ENCODE assay signal across 8 cellular contexts in genomic region chr21:46226920-46227599, GRCh38. TPM values are rescaled to one million over a fixed set of nuclear protein-coding genes. Genes with fewer than 3 reads are reported as not detected.
A peak's percentile ranks its signal among the peaks of the same experiment; 100 is the strongest.
DNase-seq lines count a peak whose midpoint lies in the region; ATAC-seq, FAIRE-seq and TF ChIP-seq lines count a peak whose summit lies in the region.

No MANE protein-coding gene starts in this region.

- peaks cover 38% of the 10 kb centered on the region for H3K36me3 Mint-ChIP-seq in activated CD4-positive, alpha-beta memory T cell treated with anti-CD3 and anti-CD28 coated beads, Interleukin-2, amount 10 ng/mL, durations not matched to agents 7 days and 5 days (ENCODE audit: low read depth)

- H3K9me3 Mint-ChIP-seq in activated CD4-positive, alpha-beta memory T cell treated with anti-CD3 and anti-CD28 coated beads, Interleukin-2, amount 10 ng/mL, durations not matched to agents 7 days and 5 days, result no peaks in the 10 kb centered on the region

- H3K4me3 ChIP-seq in AG10803 (ENCODE audit: low read length) (peak overlapping the region; percentile 88), GM23248 (peak overlapping the region; percentile 94), small intestine (ENCODE audit: low read depth in 1 of 2, low read length in 2 of 2) (peak overlapping the region in 1 of 2 donors; percentile 2)

- H3F3A ChIP-seq in GM23248 (ENCODE audit: insufficient read depth), result peaks cover 31% of the 10 kb centered on the region

- 46 to 48% methylated on average over 4 of the region's 4 CpGs for WGBS in GM23248 (ENCODE audit: low coverage in 1 of 2, low lambda C conversion rate in 2 of 2, missing lambda C conversion rate in 2 of 2), 2 experiments
- WGBS in small intestine, 3 donors, result 37 to 62% (median 46%) methylated on average over 4 of the region's 4 CpGs

- in situ Hi-C loops in GM23248 (cut with MboI), result no loop called here

- H3K9me3 ChIP-seq in GM23248 (ENCODE audit: low read depth) (no peaks in the 10 kb centered on the region), small intestine (ENCODE audit: control insufficient read depth, low read depth) (no peaks in the 10 kb centered on the region)

- TF ChIP-seq CTCF in AG10803 (conservative IDR thresholded peaks at IDR 0.05; ENCODE audit: low read length), result no peak

- no peak for ATAC-seq in GM19452 (IDR thresholded peaks at IDR 0.05; ENCODE audit: unreplicated experiment)

- H3K27ac ChIP-seq in GM23248, result peak overlapping the region; percentile 30; the same call in 1 of the 2 replicates
- peak overlapping the region; percentile 7 to 27 for H3K27ac ChIP-seq in small intestine (ENCODE audit: low read depth in 1 of 2, low read length in 1 of 2)

- H3K4me2 ChIP-seq in GM23248 (ENCODE audit: unreplicated experiment), result peak overlapping the region; percentile 100

- peaks cover 56% of the 10 kb centered on the region for H3K79me2 ChIP-seq in GM23248 (ENCODE audit: insufficient read depth)

- H3K27me3 ChIP-seq in GM23248 (replicated peaks; ENCODE audit: insufficient read depth), result no peaks in the 10 kb centered on the region
- no peaks in the 10 kb centered on the region for H3K27me3 ChIP-seq in small intestine (ENCODE audit: control insufficient read depth in 2 of 2, insufficient read depth in 2 of 2, low read length in 2 of 2)

- H3K4me1 Mint-ChIP-seq in activated CD4-positive, alpha-beta memory T cell treated with anti-CD3 and anti-CD28 coated beads, Interleukin-2, amount 10 ng/mL, durations not matched to agents 7 days and 5 days, result peaks cover 44% of the 10 kb centered on the region

- peak overlapping the region; percentile 86 for H3K9ac ChIP-seq in GM23248

- CTCF ChIA-PET in activated CD4-positive, alpha-beta memory T cell treated with anti-CD3 and anti-CD28 coated beads, Interleukin-2, amount 10 ng/mL, durations not matched to agents 7 days and 5 days (lab: Charles Lee), result interaction anchor here (0.7 kb wide), 1 partner anchor 413 kb away, joined by 3 read pairs; no protein-coding TSS in a partner anchor

- no peak overlapping the region for H2AFZ ChIP-seq in GM23248

- POLR2A ChIA-PET in activated CD4-positive, alpha-beta memory T cell treated with anti-CD3 and anti-CD28 coated beads, Interleukin-2, amount 10 ng/mL, durations not matched to agents 7 days and 5 days (lab: Charles Lee), result interaction anchor here (1.2 to 6.0 kb wide), 2 partner anchors 9 to 96 kb away, joined by 3 to 22 read pairs; partner anchors contain the start of gene C21orf58

- H3K36me3 ChIP-seq in GM23248 (ENCODE audit: low read depth) (no peaks in the 10 kb centered on the region), small intestine (ENCODE audit: control insufficient read depth in 2 of 2, insufficient read depth in 2 of 2, low read length in 2 of 2) (no peaks in the 10 kb centered on the region)

- H3K27me3 Mint-ChIP-seq in activated CD4-positive, alpha-beta memory T cell treated with anti-CD3 and anti-CD28 coated beads, Interleukin-2, amount 10 ng/mL, durations not matched to agents 7 days and 5 days, result no peaks in the 10 kb centered on the region

- H3K4me1 ChIP-seq in GM23248 (ENCODE audit: insufficient read depth) (peaks cover 15% of the 10 kb centered on the region; the same call in 1 of the 2 replicates), small intestine (ENCODE audit: control insufficient read depth in 2 of 2, insufficient read depth in 1 of 2, low read depth in 1 of 2, low read length in 1 of 2) (peaks cover 0 to 5% of the 10 kb centered on the region in 2 donors)

- peak overlapping the region; percentile 82 for H3K4me3 Mint-ChIP-seq in activated CD4-positive, alpha-beta memory T cell treated with anti-CD3 and anti-CD28 coated beads, Interleukin-2, amount 10 ng/mL, durations not matched to agents 7 days and 5 days

- H3K27ac Mint-ChIP-seq in activated CD4-positive, alpha-beta memory T cell treated with anti-CD3 and anti-CD28 coated beads, Interleukin-2, amount 10 ng/mL, durations not matched to agents 7 days and 5 days, result peak overlapping the region; percentile 23

- FAIRE-seq in small intestine (lab: Jason Lieb, UNC), result no peak

- H4K20me1 ChIP-seq in GM23248 (ENCODE audit: insufficient read depth), result no peaks in the 10 kb centered on the region

- DNase-seq in AG10803 (ENCODE audit: low read depth), result peak; percentile 55
- DNase-seq in GM23248, result peak; percentile 59
- DNase-seq in activated CD4-positive, alpha-beta memory T cell treated with anti-CD3 and anti-CD28 coated beads, Interleukin-2, amount 10 ng/mL, durations not matched to agents 7 days and 5 days, result no peak
- DNase-seq in germinal center (ENCODE audit: low spot score), result peak; percentile 24
- DNase-seq in small intestine, result peak; percentile 37
- no peak for DNase-seq in SKM-1 (lab: John Stamatoyannopoulos, UW; ENCODE audit: unreplicated experiment)
- DNase-seq in COLO668 (lab: John Stamatoyannopoulos, UW; ENCODE audit: unreplicated experiment), result no peak

- H3K9me2 ChIP-seq in GM23248 (ENCODE audit: insufficient read depth), result no peaks in the 10 kb centered on the region

RNA-seq across cellular contexts. Expression of gene LSS, which starts 1.5 kb away (rescaled TPM):
- total RNA-seq in GM23248 (2014; rRNA removed; shearing (Covaris generic)), result 41.1 and 45.7 TPM in 2 replicates
- polyA plus RNA-seq in GM23248 (2016; fragmentation: Nextera tagmentation; extraction: Ambion mirVana), result 26.8 and 28.0 TPM in 2 replicates
- total RNA-seq in activated CD4-positive, alpha-beta memory T cell treated with anti-CD3 and anti-CD28 coated beads, Interleukin-2, amount 10 ng/mL, durations not matched to agents 7 days and 5 days, result 10 to 100 TPM; 54.7 to 56.1 TPM
- 10 to 100 TPM; 13.2 to 42.1 (median 23.9) TPM for polyA plus RNA-seq in small intestine

RNA-seq across cellular contexts. Expression of gene SPATC1L, which starts 42.8 kb away (rescaled TPM):
- total RNA-seq in GM23248 (2014; rRNA removed; shearing (Covaris generic)), result 5.2 and 5.3 TPM in 2 replicates
- polyA plus RNA-seq in GM23248 (2016; fragmentation: Nextera tagmentation; extraction: Ambion mirVana) (15.2 and 15.7 TPM in 2 replicates), small intestine (10 to 100 TPM in 1 of 3 donors, 1 to 10 TPM in 2; 2.9 to 10.4 (median 5.9) TPM)
- total RNA-seq in activated CD4-positive, alpha-beta memory T cell treated with anti-CD3 and anti-CD28 coated beads, Interleukin-2, amount 10 ng/mL, durations not matched to agents 7 days and 5 days, result 1 to 10 TPM; 4.2 to 4.4 TPM

RNA-seq across cellular contexts. Expression of gene MCM3AP, which starts 58.4 kb away (rescaled TPM):
- total RNA-seq in GM23248 (2014; rRNA removed; shearing (Covaris generic)), result 56.1 and 64.1 TPM in 2 replicates
- 30.9 and 32.7 TPM in 2 replicates for polyA plus RNA-seq in GM23248 (2016; fragmentation: Nextera tagmentation; extraction: Ambion mirVana)
- 100 to 1,000 TPM; 109 to 121 TPM for total RNA-seq in activated CD4-positive, alpha-beta memory T cell treated with anti-CD3 and anti-CD28 coated beads, Interleukin-2, amount 10 ng/mL, durations not matched to agents 7 days and 5 days
- polyA plus RNA-seq in small intestine, result 10 to 100 TPM; 38.3 to 42.7 (median 42.5) TPM

RNA-seq across cellular contexts. Expression of gene YBEY, which starts 59.1 kb away (rescaled TPM):
- total RNA-seq in GM23248 (2014; rRNA removed; shearing (Covaris generic)), result 16.4 and 21.2 TPM in 2 replicates
- polyA plus RNA-seq in GM23248 (2016; fragmentation: Nextera tagmentation; extraction: Ambion mirVana), result 17.5 and 19.1 TPM in 2 replicates
- 10 to 100 TPM; 10.8 to 12.1 TPM for total RNA-seq in activated CD4-positive, alpha-beta memory T cell treated with anti-CD3 and anti-CD28 coated beads, Interleukin-2, amount 10 ng/mL, durations not matched to agents 7 days and 5 days
- polyA plus RNA-seq in small intestine, result 10 to 100 TPM; 14.7 to 45.7 (median 24.6) TPM

Comparison
In these comparisons a context has a peak if more than half of its experiments do, and no peak if none do; other contexts are left out.
1. DNase-seq: peak in AG10803 (single experiment), GM23248 (single experiment), germinal center (single experiment) and small intestine (single experiment); none in activated CD4-positive, alpha-beta memory T cell treated with anti-CD3 and anti-CD28 coated beads, Interleukin-2, amount 10 ng/mL, durations not matched to agents 7 days and 5 days (single experiment), SKM-1 (single experiment) and COLO668 (single experiment).